ENCODE assay signal across 11 cellular contexts in genomic region chr9:91843623-91844111, GRCh38.
A peak's percentile ranks its signal among the peaks of the same experiment; 100 is the strongest.
DNase-seq lines count a peak whose midpoint lies in the region; ATAC-seq and TF ChIP-seq lines count a peak whose summit lies in the region.
"Had no signal": no experiment of that assay in that cellular context is flagged by ENCODE, and none has a peak within 500 bp of the region (broad histone marks: within the 10 kb centered on the region; RNA-seq: fewer than 3 reads in every experiment).

No MANE protein-coding gene starts in this region.

- H3K4me1 ChIP-seq in ectodermal cell (ENCODE audit: control insufficient read depth, insufficient read depth, low read length) = peaks cover 63% of the 10 kb centered on the region
- H3K4me1 ChIP-seq in thyroid gland = peaks cover 9 to 25% of the 10 kb centered on the region in 2 donors

- H3K4me3 ChIP-seq in ectodermal cell (ENCODE audit: insufficient read depth, low read depth, low read length) (no peak overlapping the region), thyroid gland (replicated peaks in 1 of 3) (no peak overlapping the region)

- H3K27ac ChIP-seq in ectodermal cell (ENCODE audit: insufficient read depth, low read depth, low read length, poor library complexity, severe bottlenecking) (peak overlapping the region; percentile 61), thyroid gland (peak overlapping the region in 2 of 3 donors; percentile 13 to 44)

- no peaks in the 10 kb centered on the region for H3K36me3 ChIP-seq in ectodermal cell (ENCODE audit: control insufficient read depth, insufficient read depth, low read length)
- H3K36me3 ChIP-seq in thyroid gland = no peaks in the 10 kb centered on the region

- no peak overlapping the region for H3K4me3 Mint-ChIP-seq in endothelial cell (ENCODE audit: unreplicated experiment)
- H3K4me3 Mint-ChIP-seq: activated B cell treated with CpG ODN at 0.5 μM for 24 hours had no signal

- H3K27me3 Mint-ChIP-seq in endothelial cell (ENCODE audit: unreplicated experiment) = peaks cover 2% of the 10 kb centered on the region

- WGBS in ectodermal cell, 2 experiments = 38 to 44% methylated on average over 15 of the region's 15 CpGs
- 20 to 33% methylated on average over 15 of the region's 15 CpGs for WGBS in thyroid gland, 2 donors

- no peaks in the 10 kb centered on the region for H3K36me3 Mint-ChIP-seq in endothelial cell (ENCODE audit: low read depth, unreplicated experiment)

- H3K9me3 ChIP-seq in ectodermal cell (ENCODE audit: control insufficient read depth, low read length) (no peaks in the 10 kb centered on the region), thyroid gland (no peaks in the 10 kb centered on the region)

- no peaks in the 10 kb centered on the region for H3K9me3 Mint-ChIP-seq in endothelial cell (ENCODE audit: unreplicated experiment)
- H3K9me3 Mint-ChIP-seq: activated B cell treated with CpG ODN at 0.5 μM for 24 hours; activated T-helper 2 cell treated with anti-CD3 and anti-CD28 coated beads, Interferon-gamma antibody, Interleukin-2, Interleukin-4, amounts not matched to agents 10 μg/mL and 5 μg/mL and 100 μg/mL, durations not matched to agents 14 hours and 24 hours and 36 hours had no signal

- H3K27me3 ChIP-seq in ectodermal cell (ENCODE audit: control insufficient read depth, insufficient read depth, low read length, poor library complexity, severe bottlenecking) (no peaks in the 10 kb centered on the region), thyroid gland (no peaks in the 10 kb centered on the region)

- no peak overlapping the region for H3K27ac Mint-ChIP-seq in endothelial cell (ENCODE audit: unreplicated experiment)
- H3K27ac Mint-ChIP-seq: activated B cell treated with CpG ODN at 0.5 μM for 24 hours; activated T-helper 2 cell treated with anti-CD3 and anti-CD28 coated beads, Interferon-gamma antibody, Interleukin-2, Interleukin-4, amounts not matched to agents 10 μg/mL and 5 μg/mL and 100 μg/mL, durations not matched to agents 14 hours and 24 hours and 36 hours had no signal

- intact Hi-C loops in thyroid gland (cut with DNase I) = loop anchor here (10.0 kb wide), 1 partner anchor 101 kb away; no protein-coding TSS in a partner anchor

- no peaks in the 10 kb centered on the region for H3K4me1 Mint-ChIP-seq in endothelial cell (ENCODE audit: unreplicated experiment)

- TF ChIP-seq CTCF in thyroid gland (IDR thresholded peaks at IDR 0.05) = no peak
- no peak for TF ChIP-seq CTCF in endothelial cell (IDR thresholded peaks at IDR 0.05; ENCODE audit: unreplicated experiment)

- ATAC-seq in GM18868 (IDR thresholded peaks at IDR 0.05; ENCODE audit: unreplicated experiment) = no peak

- no peak for TF ChIP-seq POLR2A in thyroid gland (IDR thresholded peaks at IDR 0.05)

- peak; percentile 24 for DNase-seq in NCI-H510A treated with DMSO at 0.1 percent for 48 hours (lab: John Stamatoyannopoulos, UW)
- no peak for DNase-seq in NCI-H510A (lab: John Stamatoyannopoulos, UW)
- DNase-seq in mesenteric fat pad (ENCODE audit: low spot score) = peak; percentile 89
- DNase-seq in thyroid gland = peak; percentile 78 to 79
- DNase-seq in endothelial cell (ENCODE audit: low spot score) = no peak
- no peak for DNase-seq in NCI-H1048 (lab: John Stamatoyannopoulos, UW)
- DNase-seq: activated B cell treated with CpG ODN at 0.5 μM for 24 hours, NCI-H1105 treated with DMSO at 0.1 percent for 48 hours had no signal

Comparison
In these comparisons a context has a peak if more than half of its experiments do, and no peak if none do; other contexts are left out.
1. DNase-seq: peak in NCI-H510A treated with DMSO at 0.1 percent for 48 hours (single experiment), mesenteric fat pad (single experiment) and thyroid gland (2 of 2); none in NCI-H510A (single experiment), endothelial cell (single experiment) and NCI-H1048 (single experiment).